In genomic region chr9:39810401-39810800, GRCh38 we compare ENCODE assay signal across 6 cellular contexts.
DNase-seq lines count a peak whose midpoint lies in the region; ATAC-seq and TF ChIP-seq lines count a peak whose summit lies in the region.
"Not testable (repeated sequence)": the region's sequence is repeated elsewhere in the genome, so short reads cannot be mapped to it uniquely, and the experiment has no call there.

No MANE protein-coding gene starts in this region.

- no CpG with 5 or more reads among the region's 3 CpGs for WGBS in endodermal cell (ENCODE audit: insufficient coverage in 1 of 2, insufficient read length in 1 of 2), 2 experiments
- 91 to 98% (median 93%) methylated on average over 2 of the region's 3 CpGs; no CpG with 5 or more reads in 2 of the 5 donors for WGBS in spleen, 5 donors

- H3K4me3 Mint-ChIP-seq in T-helper 17 cell, result not testable (repeated sequence)
- peak overlapping the region; percentile 21 for H3K4me3 Mint-ChIP-seq in activated T-cell treated with anti-CD3 and anti-CD28 coated beads, Interleukin-2, amount 50 U/mL, for 4 hours
- H3K4me3 Mint-ChIP-seq in endodermal cell (peak overlapping the region; percentile 91), mesothelial cell of epicardium (peak overlapping the region; percentile 26), neural crest cell (peak overlapping the region; percentile 66)

- H3K4me1 ChIP-seq in endodermal cell (ENCODE audit: control insufficient read depth, insufficient read depth, low read length), result not testable (repeated sequence)
- H3K4me1 ChIP-seq in spleen, result peaks cover 0 to 11% (median 0%) of the 10 kb centered on the region in 6 donors

- H3K9ac ChIP-seq in endodermal cell (ENCODE audit: extremely low read depth, low read length, poor library complexity, severe bottlenecking), result not testable (repeated sequence)

- H3K9me3 Mint-ChIP-seq in activated T-cell treated with anti-CD3 and anti-CD28 coated beads, Interleukin-2, amount 50 U/mL, for 4 hours; endodermal cell; mesothelial cell of epicardium; neural crest cell: not testable (repeated sequence)

- not testable (repeated sequence) for ATAC-seq in T-helper 17 cell; activated T-cell treated with anti-CD3 and anti-CD28 coated beads, Interleukin-2, amount 50 U/mL, for 4 hours

- not testable (repeated sequence) for TF ChIP-seq POLR2A in spleen (IDR thresholded peaks at IDR 0.05)

- H3K4me1 Mint-ChIP-seq in T-helper 17 cell; activated T-cell treated with anti-CD3 and anti-CD28 coated beads, Interleukin-2, amount 50 U/mL, for 4 hours (ENCODE audit: low read depth); endodermal cell; mesothelial cell of epicardium; neural crest cell: not testable (repeated sequence)

- H3K27ac ChIP-seq in endodermal cell (ENCODE audit: low read depth, low read length); spleen: not testable (repeated sequence)

- not testable (repeated sequence) for DNase-seq in T-helper 17 cell; activated T-cell treated with anti-CD3 and anti-CD28 coated beads, Interleukin-2, amount 50 U/mL, for 4 hours; endodermal cell; mesothelial cell of epicardium (ENCODE audit: low spot score in 2 of 2, unreplicated experiment in 2 of 2); neural crest cell (ENCODE audit: low read depth, low spot score)
- peak; percentile 63 for DNase-seq in spleen

- not testable (repeated sequence) for H3K9me3 ChIP-seq in T-helper 17 cell (ENCODE audit: control insufficient read depth, low read length, poor library complexity, severe bottlenecking); endodermal cell (ENCODE audit: control insufficient read depth, low read length); spleen

- not testable (repeated sequence) for H3K36me3 ChIP-seq in endodermal cell (ENCODE audit: control insufficient read depth, insufficient read depth, low read length); spleen

- intact Hi-C loops in spleen (cut with DNase I; ENCODE audit: low total_unique reads), result not testable (repeated sequence)

- TF ChIP-seq CTCF in endodermal cell (conservative IDR thresholded peaks at IDR 0.05); mesothelial cell of epicardium (IDR thresholded peaks at IDR 0.05; ENCODE audit: unreplicated experiment); neural crest cell (conservative IDR thresholded peaks at IDR 0.05); spleen (IDR thresholded peaks at IDR 0.05 in 8 of 11, conservative IDR thresholded peaks at IDR 0.05 in 3 of 11): not testable (repeated sequence)

- not testable (repeated sequence) for H3K36me3 Mint-ChIP-seq in T-helper 17 cell (ENCODE audit: low read depth); activated T-cell treated with anti-CD3 and anti-CD28 coated beads, Interleukin-2, amount 50 U/mL, for 4 hours (ENCODE audit: insufficient read depth); endodermal cell (ENCODE audit: low read depth); mesothelial cell of epicardium; neural crest cell (ENCODE audit: low read depth)

- not testable (repeated sequence) for H3K27me3 Mint-ChIP-seq in T-helper 17 cell; activated T-cell treated with anti-CD3 and anti-CD28 coated beads, Interleukin-2, amount 50 U/mL, for 4 hours (ENCODE audit: low read depth); endodermal cell (ENCODE audit: insufficient read depth); mesothelial cell of epicardium (ENCODE audit: low read depth); neural crest cell (ENCODE audit: low read depth)

- not testable (repeated sequence) for H3K4me3 ChIP-seq in endodermal cell (ENCODE audit: low read length); spleen

- H3K27me3 ChIP-seq in endodermal cell (ENCODE audit: control insufficient read depth, insufficient read depth, low read length, poor library complexity, severe bottlenecking); spleen (replicated peaks in 1 of 7): not testable (repeated sequence)

- peak overlapping the region; percentile 82 for H3K27ac Mint-ChIP-seq in T-helper 17 cell
- not testable (repeated sequence) for H3K27ac Mint-ChIP-seq in endodermal cell; mesothelial cell of epicardium; neural crest cell (ENCODE audit: unreplicated experiment)
